9 cellular contexts compared by ENCODE assay signal in the genomic region with DNA sequence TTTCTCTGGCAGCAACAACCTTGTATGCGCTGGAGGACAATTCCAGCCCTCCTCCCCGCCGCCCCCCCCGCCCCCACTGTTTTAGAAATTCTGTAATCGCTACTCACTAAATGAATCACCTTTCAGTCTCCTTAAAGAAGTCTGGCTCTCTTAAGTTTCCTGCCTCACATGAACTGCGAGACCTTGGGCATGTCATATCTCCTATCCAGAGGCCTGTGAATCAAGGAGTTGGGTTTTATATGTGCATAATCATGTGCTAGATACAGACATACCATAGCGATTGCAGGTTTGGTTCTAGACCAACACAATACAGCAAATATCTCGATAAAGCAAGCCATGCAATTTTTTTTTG. TPM values are rescaled to one million over a fixed set of nuclear protein-coding genes. Genes with fewer than 3 reads are reported as not detected.
DNase-seq lines count a peak whose midpoint lies in the region; ATAC-seq, FAIRE-seq and TF ChIP-seq lines count a peak whose summit lies in the region.
"Had no signal": no experiment of that assay in that cellular context is flagged by ENCODE, and none has a peak within 500 bp of the region (broad histone marks: within the 10 kb centered on the region; RNA-seq: fewer than 3 reads in every experiment).

No MANE protein-coding gene starts in this region.

- peak overlapping the region; percentile 88 for H2AFZ ChIP-seq in neural progenitor cell (replicated peaks)

- H3K9me3 ChIP-seq in neural progenitor cell (ENCODE audit: low read depth) = no peaks in the 10 kb centered on the region

- no peaks in the 10 kb centered on the region for H3K27me3 Mint-ChIP-seq in activated naive CD4-positive, alpha-beta T cell treated with anti-CD3 and anti-CD28 coated beads, Interleukin-2, amount 50 U/mL, for 24 hours
- H3K27me3 Mint-ChIP-seq in chondrocyte (ENCODE audit: low read depth) (peaks cover 3% of the 10 kb centered on the region), neural progenitor cell (ENCODE audit: insufficient read depth, low read depth) (no peaks in the 10 kb centered on the region)

- peak overlapping the region; percentile 92 for H3K4me2 ChIP-seq in neural progenitor cell

- H3K27ac Mint-ChIP-seq in activated naive CD4-positive, alpha-beta T cell treated with anti-CD3 and anti-CD28 coated beads, Interleukin-2, amount 50 U/mL, for 24 hours = peak overlapping the region; percentile 98
- no peak overlapping the region for H3K27ac Mint-ChIP-seq in chondrocyte (ENCODE audit: unreplicated experiment)
- peak overlapping the region; percentile 81 for H3K27ac Mint-ChIP-seq in neural progenitor cell

- H3K36me3 Mint-ChIP-seq in activated naive CD4-positive, alpha-beta T cell treated with anti-CD3 and anti-CD28 coated beads, Interleukin-2, amount 50 U/mL, for 24 hours = peaks cover 14% of the 10 kb centered on the region
- H3K36me3 Mint-ChIP-seq in chondrocyte (ENCODE audit: low read depth) (peaks cover 9% of the 10 kb centered on the region), neural progenitor cell (peaks cover 7% of the 10 kb centered on the region)

- no peak for FAIRE-seq in GM19239 (lab: Jason Lieb, UNC)
- FAIRE-seq: endometrium had no signal

- no peaks in the 10 kb centered on the region for H3K36me3 ChIP-seq in neural progenitor cell

- peak; percentile 10 for ATAC-seq in HG03571 (IDR thresholded peaks at IDR 0.05; ENCODE audit: unreplicated experiment)

- H3K4me3 Mint-ChIP-seq in activated naive CD4-positive, alpha-beta T cell treated with anti-CD3 and anti-CD28 coated beads, Interleukin-2, amount 50 U/mL, for 24 hours = peak overlapping the region; percentile 97
- H3K4me3 Mint-ChIP-seq in chondrocyte (ENCODE audit: unreplicated experiment) (peak overlapping the region; percentile 92), neural progenitor cell (peak overlapping the region; percentile 94)

- TF ChIP-seq CTCF in chondrocyte (IDR thresholded peaks at IDR 0.05) = no peak
- TF ChIP-seq CTCF in neural progenitor cell (IDR thresholded peaks at IDR 0.05) = no peak

- no peak overlapping the region for H3K27ac ChIP-seq in neural progenitor cell
- no peak overlapping the region for H3K27ac ChIP-seq in caudate nucleus (ENCODE audit: low read depth, low read length)

- no peaks in the 10 kb centered on the region for H3F3A ChIP-seq in neural progenitor cell (ENCODE audit: low read depth)

- peaks cover 5% of the 10 kb centered on the region for H3K4me1 ChIP-seq in neural progenitor cell

- peaks cover 24% of the 10 kb centered on the region for H3K79me2 ChIP-seq in neural progenitor cell (ENCODE audit: low read depth)

- no peaks in the 10 kb centered on the region for H3K27me3 ChIP-seq in neural progenitor cell

- DNase-seq in activated naive CD4-positive, alpha-beta T cell (lab: John Stamatoyannopoulos, UW) = no peak
- DNase-seq in chondrocyte (ENCODE audit: low spot score) = no peak
- DNase-seq in neural progenitor cell (ENCODE audit: low spot score) = no peak
- DNase-seq in GOT3 (lab: John Stamatoyannopoulos, UW) = no peak
- DNase-seq in caudate nucleus (lab: John Stamatoyannopoulos, UW) = no peak
- no peak for DNase-seq in GM19239 (ENCODE audit: insufficient read length, low spot score)

- peaks cover 31% of the 10 kb centered on the region for H3K4me1 Mint-ChIP-seq in activated naive CD4-positive, alpha-beta T cell treated with anti-CD3 and anti-CD28 coated beads, Interleukin-2, amount 50 U/mL, for 24 hours
- peaks cover 16% of the 10 kb centered on the region for H3K4me1 Mint-ChIP-seq in chondrocyte (ENCODE audit: low read depth)
- H3K4me1 Mint-ChIP-seq in neural progenitor cell = peaks cover 9% of the 10 kb centered on the region

- H3K9me3 Mint-ChIP-seq in activated naive CD4-positive, alpha-beta T cell treated with anti-CD3 and anti-CD28 coated beads, Interleukin-2, amount 50 U/mL, for 24 hours = no peaks in the 10 kb centered on the region
- H3K9me3 Mint-ChIP-seq in chondrocyte (ENCODE audit: low read depth) (no peaks in the 10 kb centered on the region), neural progenitor cell (no peaks in the 10 kb centered on the region)

- no peaks in the 10 kb centered on the region for H4K20me1 ChIP-seq in neural progenitor cell (ENCODE audit: low read depth)

- H3K4me3 ChIP-seq in neural progenitor cell = peak overlapping the region; percentile 61

- H3K9ac ChIP-seq in neural progenitor cell = no peak overlapping the region

RNA-seq across cellular contexts. Expression of a gene that starts 0.3 kb away (rescaled TPM):
- total RNA-seq in chondrocyte (33.3 to 53.0 TPM (median 40.7 TPM) in 3 replicates), neural progenitor cell (ENCODE audit: low replicate concordance) (15.8 and 17.4 TPM in 2 replicates)
